ENCODE assay signal across 8 cellular contexts in the genomic region with DNA sequence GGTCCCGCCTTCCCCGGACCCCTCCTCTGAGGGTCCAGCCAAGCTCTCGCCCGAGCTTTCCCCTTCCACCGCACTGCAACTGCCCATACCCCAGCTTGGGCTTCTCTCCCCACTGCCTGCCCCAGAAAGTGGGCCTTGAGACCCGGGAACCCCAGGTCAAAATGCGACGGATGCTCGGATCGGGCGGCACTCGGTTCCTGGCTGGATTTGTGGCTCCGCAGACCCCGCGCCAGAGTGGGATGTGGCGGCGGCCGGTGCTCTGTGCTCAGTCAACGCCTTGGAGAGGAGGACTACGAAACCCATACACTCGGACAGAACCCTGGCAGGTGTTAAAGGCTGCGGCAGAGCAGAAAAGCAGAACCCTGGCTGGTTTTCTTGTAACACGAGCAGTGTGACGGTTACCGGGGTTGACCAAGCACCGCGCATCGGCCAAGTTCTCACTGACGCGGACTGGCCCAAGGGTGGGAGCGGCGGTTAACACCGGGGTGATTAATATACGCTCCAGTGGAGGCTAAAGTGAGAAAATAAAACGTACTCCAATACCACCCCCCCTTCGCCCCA. TPM values are rescaled to one million over a fixed set of nuclear protein-coding genes. Genes with fewer than 3 reads are reported as not detected.
DNase-seq lines count a peak whose midpoint lies in the region; ATAC-seq and TF ChIP-seq lines count a peak whose summit lies in the region.

No MANE protein-coding gene starts in this region.

- no peaks in the 10 kb centered on the region for H4K20me1 ChIP-seq in GM23248 (ENCODE audit: insufficient read depth)

- H3K27ac Mint-ChIP-seq in mesothelial cell of epicardium: no peak overlapping the region

- H3K27ac ChIP-seq in GM23248: no peak overlapping the region
- H3K27ac ChIP-seq in brain microvascular endothelial cell: no peak overlapping the region

- H3K27me3 ChIP-seq in GM23248 (replicated peaks; ENCODE audit: insufficient read depth) (peaks cover 46% of the 10 kb centered on the region), brain microvascular endothelial cell (replicated peaks) (peaks cover 24% of the 10 kb centered on the region)

- no peak for DNase-seq in AG09309 (ENCODE audit: low read depth)
- DNase-seq in GM23248: peak; percentile 63
- DNase-seq in brain microvascular endothelial cell: no peak
- DNase-seq in mesothelial cell of epicardium (ENCODE audit: low spot score in 2 of 2, unreplicated experiment in 2 of 2): no peak
- DNase-seq in NCI-H82 treated with DMSO at 0.1 percent for 48 hours (lab: John Stamatoyannopoulos, UW; ENCODE audit: unreplicated experiment): no peak
- DNase-seq in NCI-H2227 (lab: John Stamatoyannopoulos, UW; ENCODE audit: unreplicated experiment): no peak

- peak overlapping the region; percentile 82 for H2AFZ ChIP-seq in GM23248

- no peaks in the 10 kb centered on the region for H3K9me3 Mint-ChIP-seq in mesothelial cell of epicardium

- no peaks in the 10 kb centered on the region for H3K9me3 ChIP-seq in GM23248 (ENCODE audit: low read depth)

- no peaks in the 10 kb centered on the region for H3K36me3 Mint-ChIP-seq in mesothelial cell of epicardium

- WGBS in GM23248 (ENCODE audit: low coverage in 1 of 2, low lambda C conversion rate in 2 of 2, missing lambda C conversion rate in 2 of 2), 2 experiments: 6 to 9% methylated on average over 35 to 36 of the region's 36 CpGs

- H3K9ac ChIP-seq in GM23248: no peak overlapping the region

- peaks cover 48% of the 10 kb centered on the region for H3K27me3 Mint-ChIP-seq in mesothelial cell of epicardium (ENCODE audit: low read depth)

- TF ChIP-seq CTCF in AG09309 (IDR thresholded peaks at IDR 0.05; ENCODE audit: control insufficient read depth, insufficient read depth, low read depth, low read length, missing control alignments) (no peak), brain microvascular endothelial cell (IDR thresholded peaks at IDR 0.05; ENCODE audit: low read depth, low read length, missing control alignments) (no peak), mesothelial cell of epicardium (IDR thresholded peaks at IDR 0.05; ENCODE audit: unreplicated experiment) (no peak)

- H3K4me1 ChIP-seq in GM23248 (ENCODE audit: insufficient read depth): no peaks in the 10 kb centered on the region

- H3K4me1 Mint-ChIP-seq in mesothelial cell of epicardium: peaks cover 11% of the 10 kb centered on the region

- H3F3A ChIP-seq in GM23248 (ENCODE audit: insufficient read depth): no peaks in the 10 kb centered on the region

- H3K79me2 ChIP-seq in GM23248 (ENCODE audit: insufficient read depth): no peaks in the 10 kb centered on the region

- ATAC-seq in esophagus mucosa: no peak
- ATAC-seq in HG02798 (IDR thresholded peaks at IDR 0.05; ENCODE audit: poor library complexity, unreplicated experiment): no peak

- in situ Hi-C loops in GM23248 (cut with MboI): no loop called here
- in situ Hi-C loops in brain microvascular endothelial cell (cut with HindIII; ENCODE audit: low pct_ligation_motif_present, low sequenced_read_pairs): no loop called here

- H3K9me2 ChIP-seq in GM23248 (ENCODE audit: insufficient read depth): no peaks in the 10 kb centered on the region

- H3K4me3 ChIP-seq in AG09309 (ENCODE audit: control insufficient read depth, low read depth, low read length): peak overlapping the region; percentile 9
- peak overlapping the region; percentile 39 for H3K4me3 ChIP-seq in GM23248
- H3K4me3 ChIP-seq in brain microvascular endothelial cell (ENCODE audit: low read depth, low read length): peak overlapping the region; percentile 30

- H3K4me3 Mint-ChIP-seq in mesothelial cell of epicardium: peak overlapping the region; percentile 74

- peak overlapping the region; percentile 62 for H3K4me2 ChIP-seq in GM23248 (ENCODE audit: unreplicated experiment)

- H3K36me3 ChIP-seq in GM23248 (ENCODE audit: low read depth) (no peaks in the 10 kb centered on the region), brain microvascular endothelial cell (replicated peaks) (no peaks in the 10 kb centered on the region)

RNA-seq across cellular contexts. Expression of gene SLFN13, which starts 0.9 kb away (rescaled TPM):
- total RNA-seq in GM23248 (2014; rRNA removed; shearing (Covaris generic)): 1.6 and 2.4 TPM in 2 replicates
- 3.9 and 4.8 TPM in 2 replicates for polyA plus RNA-seq in GM23248 (2016; fragmentation: Nextera tagmentation; extraction: Ambion mirVana)
- total RNA-seq in mesothelial cell of epicardium (23.1 to 24.7 TPM (median 23.7 TPM) in 3 replicates), esophagus mucosa (7.9 TPM)

RNA-seq across cellular contexts. Expression of gene SLFN12, which starts 17.2 kb away (rescaled TPM):
- 32.0 and 41.2 TPM in 2 replicates for total RNA-seq in GM23248 (2014; rRNA removed; shearing (Covaris generic))
- 15.1 and 15.9 TPM in 2 replicates for polyA plus RNA-seq in GM23248 (2016; fragmentation: Nextera tagmentation; extraction: Ambion mirVana)
- total RNA-seq in mesothelial cell of epicardium (18.4 to 19.5 TPM (median 18.8 TPM) in 3 replicates), esophagus mucosa (2.6 TPM)
